1 cellular context compared by ENCODE assay signal in the genomic region with DNA sequence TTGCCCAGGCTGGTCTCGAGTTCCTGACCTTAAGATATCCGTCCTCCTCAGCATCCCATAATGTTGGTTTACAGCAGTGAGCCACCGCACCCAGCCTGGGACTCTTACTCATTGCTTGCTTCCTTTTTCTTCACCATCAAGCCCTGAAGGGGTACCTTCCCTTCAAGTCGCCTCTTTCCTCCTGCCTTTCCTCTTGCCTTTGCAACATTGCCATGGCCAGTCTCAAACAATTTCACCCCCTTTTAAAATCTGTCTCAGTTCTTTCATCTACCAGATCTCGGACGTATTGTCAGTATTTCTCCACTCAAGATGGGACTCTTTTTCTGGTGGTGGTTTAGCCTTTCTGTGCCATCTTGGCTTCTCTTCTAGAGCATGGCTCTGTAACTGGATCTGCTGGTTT. TPM values are rescaled to one million over a fixed set of nuclear protein-coding genes. Genes with fewer than 3 reads are reported as not detected.
"Had no signal": no experiment of that assay in that cellular context is flagged by ENCODE, and none has a peak within 500 bp of the region (broad histone marks: within the 10 kb centered on the region; RNA-seq: fewer than 3 reads in every experiment).

No MANE protein-coding gene starts in this region.

RNA-seq across cellular contexts. Expression of gene DND1, which starts 47.4 kb away (rescaled TPM):
- total RNA-seq: urinary bladder had no signal
